In genomic region chr15:51775967-51776816, GRCh38 we compare ENCODE assay signal across 1 cellular context.
TF ChIP-seq lines count a peak whose summit lies in the region.

No MANE protein-coding gene starts in this region.

TF ChIP-seq in K562, 482 proteins besides CTCF, POLR2A, EP300 and RAD21 (continued from another document):
- no peak for TF ChIP-seq ZNF583 (CRISPR knock-in tag; IDR thresholded peaks at IDR 0.05)
- peak; percentile 28; the same call in 1 of the 2 replicates for TF ChIP-seq ZNF384 (IDR thresholded peaks at IDR 0.05; ENCODE audit: low read depth, low read length)
- no peak for TF ChIP-seq ZFP30 (CRISPR knock-in tag; IDR thresholded peaks at IDR 0.05; ENCODE audit: borderline replicate concordance)
- no peak for TF ChIP-seq NUFIP1 (IDR thresholded peaks at IDR 0.05; ENCODE audit: partially characterized antibody)
- TF ChIP-seq ZNF668 (CRISPR knock-in tag; IDR thresholded peaks at IDR 0.05), result no peak
- TF ChIP-seq ZNF717 (CRISPR knock-in tag; IDR thresholded peaks at IDR 0.05), result no peak
- peak; percentile 91 for TF ChIP-seq MAFG (tag; conservative IDR thresholded peaks at IDR 0.05)
- TF ChIP-seq SETDB1 (IDR thresholded peaks at IDR 0.05; ENCODE audit: low read length), result no peak
- peak; percentile 85; the same call in 1 of the 2 replicates for TF ChIP-seq STAG1 (CRISPR knock-in tag; IDR thresholded peaks at IDR 0.05; ENCODE audit: borderline replicate concordance)
- TF ChIP-seq ZHX1 (conservative IDR thresholded peaks at IDR 0.05; ENCODE audit: low read length), result no peak
- peak; percentile 33; the same call in 1 of the 2 replicates for TF ChIP-seq CXXC5 (CRISPR knock-in tag; IDR thresholded peaks at IDR 0.05)
- TF ChIP-seq HMG20A (CRISPR knock-in tag; conservative IDR thresholded peaks at IDR 0.05), result no peak
- TF ChIP-seq SREBF1 (IDR thresholded peaks at IDR 0.05; ENCODE audit: borderline replicate concordance, low read depth, low read length), result no peak
- no peak for TF ChIP-seq NR3C1 (CRISPR knock-in tag; IDR thresholded peaks at IDR 0.05)
- TF ChIP-seq, protein P1, sequence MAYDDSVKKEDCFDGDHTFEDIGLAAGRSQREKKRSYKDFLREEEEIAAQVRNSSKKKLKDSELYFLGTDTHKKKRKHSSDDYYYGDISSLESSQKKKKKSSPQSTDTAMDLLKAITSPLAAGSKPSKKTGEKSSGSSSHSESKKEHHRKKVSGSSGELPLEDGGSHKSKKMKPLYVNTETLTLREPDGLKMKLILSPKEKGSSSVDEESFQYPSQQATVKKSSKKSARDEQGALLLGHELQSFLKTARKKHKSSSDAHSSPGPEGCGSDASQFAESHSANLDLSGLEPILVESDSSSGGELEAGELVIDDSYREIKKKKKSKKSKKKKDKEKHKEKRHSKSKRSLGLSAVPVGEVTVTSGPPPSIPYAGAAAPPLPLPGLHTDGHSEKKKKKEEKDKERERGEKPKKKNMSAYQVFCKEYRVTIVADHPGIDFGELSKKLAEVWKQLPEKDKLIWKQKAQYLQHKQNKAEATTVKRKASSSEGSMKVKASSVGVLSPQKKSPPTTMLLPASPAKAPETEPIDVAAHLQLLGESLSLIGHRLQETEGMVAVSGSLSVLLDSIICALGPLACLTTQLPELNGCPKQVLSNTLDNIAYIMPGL (CRISPR knock-in tag; IDR thresholded peaks at IDR 0.05), result no peak
- TF ChIP-seq CBX3 (IDR thresholded peaks at IDR 0.05; ENCODE audit: borderline replicate concordance in 1 of 2, low read length in 2 of 2), result 0 out of 3 replicates have a peak, but pooled peaks of 1 of the 2 experiments have one; percentile 24
- TF ChIP-seq NR2C2 (CRISPR knock-in tag; IDR thresholded peaks at IDR 0.05), result no peak
- 0 out of 2 replicates have a peak, but pooled peaks have one; percentile 16 for TF ChIP-seq NR2C2 (tag; IDR thresholded peaks at IDR 0.05)
- no peak for TF ChIP-seq ZNF57 (CRISPR knock-in tag; IDR thresholded peaks at IDR 0.05)
- TF ChIP-seq SMC3 (conservative IDR thresholded peaks at IDR 0.05; ENCODE audit: insufficient read depth, low read depth, low read length), result peak; percentile 96
- TF ChIP-seq GATA2 (CRISPR knock-in tag; IDR thresholded peaks at IDR 0.05), result peak; percentile 45; the same call in 1 of the 2 replicates
- no peak for TF ChIP-seq XRCC3 (IDR thresholded peaks at IDR 0.05)
- peak; percentile 91 for TF ChIP-seq MAFF (IDR thresholded peaks at IDR 0.05; ENCODE audit: low read length)
- TF ChIP-seq TRIM24 (IDR thresholded peaks at IDR 0.05), result no peak
- TF ChIP-seq ZEB2 (IDR thresholded peaks at IDR 0.05), result no peak
- TF ChIP-seq SNRNP70 (optimal IDR thresholded peaks at IDR 0.05; ENCODE audit: low read depth, low read length), result no peak
- peak in 1 of 2 experiments; percentile 32; a peak in 1 of 4 replicates for TF ChIP-seq RCOR1 (IDR thresholded peaks at IDR 0.05; ENCODE audit: borderline replicate concordance in 1 of 2, low read depth in 2 of 2, low read length in 2 of 2)
- no peak for TF ChIP-seq ASH1L (IDR thresholded peaks at IDR 0.05; ENCODE audit: borderline replicate concordance, low read depth, partially characterized antibody)
- TF ChIP-seq, protein P2, sequence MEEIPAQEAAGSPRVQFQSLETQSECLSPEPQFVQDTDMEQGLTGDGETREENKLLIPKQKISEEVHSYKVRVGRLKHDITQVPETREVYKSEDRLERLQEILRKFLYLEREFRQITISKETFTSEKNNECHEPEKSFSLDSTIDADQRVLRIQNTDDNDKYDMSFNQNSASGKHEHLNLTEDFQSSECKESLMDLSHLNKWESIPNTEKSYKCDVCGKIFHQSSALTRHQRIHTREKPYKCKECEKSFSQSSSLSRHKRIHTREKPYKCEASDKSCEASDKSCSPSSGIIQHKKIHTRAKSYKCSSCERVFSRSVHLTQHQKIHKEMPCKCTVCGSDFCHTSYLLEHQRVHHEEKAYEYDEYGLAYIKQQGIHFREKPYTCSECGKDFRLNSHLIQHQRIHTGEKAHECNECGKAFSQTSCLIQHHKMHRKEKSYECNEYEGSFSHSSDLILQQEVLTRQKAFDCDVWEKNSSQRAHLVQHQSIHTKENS (CRISPR knock-in tag; IDR thresholded peaks at IDR 0.05), result no peak
- peak; percentile 98 for TF ChIP-seq ZNF316 (IDR thresholded peaks at IDR 0.05)
- TF ChIP-seq HDGF (IDR thresholded peaks at IDR 0.05), result 0 out of 2 replicates have a peak, but pooled peaks have one; percentile 60
- TF ChIP-seq XRCC5 (IDR thresholded peaks at IDR 0.05; ENCODE audit: low read depth, low read length), result 0 out of 2 replicates have a peak, but pooled peaks have one; percentile 34
- 0 out of 2 replicates have a peak, but pooled peaks have one; percentile 17 for TF ChIP-seq CTBP1 (IDR thresholded peaks at IDR 0.05; ENCODE audit: borderline replicate concordance)
- TF ChIP-seq, protein P3, sequence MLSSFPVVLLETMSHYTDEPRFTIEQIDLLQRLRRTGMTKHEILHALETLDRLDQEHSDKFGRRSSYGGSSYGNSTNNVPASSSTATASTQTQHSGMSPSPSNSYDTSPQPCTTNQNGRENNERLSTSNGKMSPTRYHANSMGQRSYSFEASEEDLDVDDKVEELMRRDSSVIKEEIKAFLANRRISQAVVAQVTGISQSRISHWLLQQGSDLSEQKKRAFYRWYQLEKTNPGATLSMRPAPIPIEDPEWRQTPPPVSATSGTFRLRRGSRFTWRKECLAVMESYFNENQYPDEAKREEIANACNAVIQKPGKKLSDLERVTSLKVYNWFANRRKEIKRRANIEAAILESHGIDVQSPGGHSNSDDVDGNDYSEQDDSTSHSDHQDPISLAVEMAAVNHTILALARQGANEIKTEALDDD (IDR thresholded peaks at IDR 0.05), result no peak
- TF ChIP-seq POLR3G (IDR thresholded peaks at IDR 0.05; ENCODE audit: extremely low read depth, insufficient read length, insufficient replicate concordance), result no peak
- no peak for TF ChIP-seq COPS2 (conservative IDR thresholded peaks at IDR 0.05)
- no peak for TF ChIP-seq ZFP91 (CRISPR knock-in tag; IDR thresholded peaks at IDR 0.05)
- no peak for TF ChIP-seq RBM22 (IDR thresholded peaks at IDR 0.05; ENCODE audit: low read depth, low read length, poor library complexity, severe bottlenecking)
- TF ChIP-seq ZNF592 (IDR thresholded peaks at IDR 0.05), result 0 out of 2 replicates have a peak, but pooled peaks have one; percentile 40
- TF ChIP-seq ZNF445 (CRISPR knock-in tag; IDR thresholded peaks at IDR 0.05; ENCODE audit: low read depth), result no peak
- TF ChIP-seq KHSRP (IDR thresholded peaks at IDR 0.05), result no peak
- no peak for TF ChIP-seq NFE2 (IDR thresholded peaks at IDR 0.05; ENCODE audit: low read depth)
- no peak for TF ChIP-seq ZBTB7A (IDR thresholded peaks at IDR 0.05; ENCODE audit: borderline replicate concordance, control insufficient read depth, low read depth, low read length)
- TF ChIP-seq SMARCB1 (IDR thresholded peaks at IDR 0.05; ENCODE audit: insufficient read length, low read depth), result no peak
- no peak for TF ChIP-seq EWSR1 (IDR thresholded peaks at IDR 0.05; ENCODE audit: borderline replicate concordance, low read depth, partially characterized antibody)
- no peak for TF ChIP-seq MYC (IDR thresholded peaks at IDR 0.05; ENCODE audit: low read depth, low read length)
- no peak for TF ChIP-seq MYC (CRISPR knock-in tag; IDR thresholded peaks at IDR 0.05; ENCODE audit: borderline replicate concordance, low read depth)
- peak; percentile 30; the same call in 1 of the 2 replicates for TF ChIP-seq KLF16 (IDR thresholded peaks at IDR 0.05)
- TF ChIP-seq PPARD (CRISPR knock-in tag; IDR thresholded peaks at IDR 0.05), result no peak
- no peak for TF ChIP-seq TCF3 (CRISPR knock-in tag; IDR thresholded peaks at IDR 0.05)
- TF ChIP-seq MAFK (IDR thresholded peaks at IDR 0.05; ENCODE audit: low read length), result peak; percentile 85
- no peak for TF ChIP-seq L3MBTL2 (IDR thresholded peaks at IDR 0.05)
- TF ChIP-seq ZNF24 (IDR thresholded peaks at IDR 0.05), result peak; percentile 83
- peak; percentile 33; the same call in 1 of the 2 replicates for TF ChIP-seq GATAD2A (IDR thresholded peaks at IDR 0.05)
- TF ChIP-seq NBN (IDR thresholded peaks at IDR 0.05; ENCODE audit: low read depth), result no peak
- peak; percentile 90 for TF ChIP-seq ARID2 (IDR thresholded peaks at IDR 0.05)
- no peak for TF ChIP-seq ZNF586 (CRISPR knock-in tag; conservative IDR thresholded peaks at IDR 0.05)
- TF ChIP-seq SNIP1 (IDR thresholded peaks at IDR 0.05; ENCODE audit: low read depth), result no peak
